In genomic region chr17:7614422-7615264, GRCh38 we compare ENCODE assay signal across 8 cellular contexts. TPM values are rescaled to one million over a fixed set of nuclear protein-coding genes. Genes with fewer than 3 reads are reported as not detected.
DNase-seq lines count a peak whose midpoint lies in the region; ATAC-seq, FAIRE-seq and TF ChIP-seq lines count a peak whose summit lies in the region.

Gene FXR2, minus strand, starts transcription at chr17:7614897. Its CDS starts 365 bp downstream, at chr17:7614532.

- in situ Hi-C loops in HepG2 (cut with HindIII; ENCODE audit: extremely low pct_ligation_motif_present, low pct_unique_long_range_greater_than_20kb): no loop called here

- H3K27ac Mint-ChIP-seq in CD4-positive, CD25-positive, alpha-beta regulatory T cell: peak within 1 kb of the TSS; percentile 96 to 98 (median 97)

- no peaks in the 10 kb centered on the region for H3K27me3 ChIP-seq in CD4-positive, CD25-positive, alpha-beta regulatory T cell (ENCODE audit: control insufficient read depth, insufficient read depth, low read length)
- H3K27me3 ChIP-seq in HepG2 (ENCODE audit: control insufficient read depth in 1 of 2, insufficient read depth in 2 of 2, low read length in 2 of 2): no peaks in the 10 kb centered on the region

- intact Hi-C loops in HepG2 (cut with micrococcal nuclease; ENCODE audit: unreplicated experiment): loop anchor here (1.0 kb wide), 1 partner anchor 31 kb away; the partner anchor contains the start of gene MPDU1

- DNase-seq in CD4-positive, CD25-positive, alpha-beta regulatory T cell: peak; percentile 99 to 100 (median 99)
- DNase-seq in NCI-H82 (lab: John Stamatoyannopoulos, UW) (peak; percentile 100), dermis blood vessel endothelial cell (peak; percentile 100), HepG2 (ENCODE audit: low spot score) (peak; percentile 99)
- peak; percentile 100 for DNase-seq in activated CD4-positive, alpha-beta T cell treated with anti-CD3 and anti-CD28 coated beads, Interleukin-2, amount 50 U/mL, for 48 hours
- peak; percentile 98 for DNase-seq in stimulated activated CD4-positive, alpha-beta T cell treated with anti-CD3 and anti-CD28 coated beads, Interleukin-4, amount 100 ng/mL, for 1 hour

- TF ChIP-seq POLR2A in HepG2 (IDR thresholded peaks at IDR 0.05; ENCODE audit: insufficient read depth in 1 of 2, low read depth in 2 of 2, low read length in 2 of 2): peak in 1 of 2 experiments; percentile 64

- POLR2A ChIA-PET in HepG2 (lab: Yijun Ruan, JAX): interaction anchor here (0.6 to 3.1 kb wide), 14 partner anchors 9 to 579 kb away, joined by 3 to 63 read pairs (median 6); partner anchors contain the start of genes ATP1B2, CD68, MPDU1 and POLR2A

- no peaks in the 10 kb centered on the region for H3K9me3 Mint-ChIP-seq in CD4-positive, CD25-positive, alpha-beta regulatory T cell

- no peaks in the 10 kb centered on the region for H3K27me3 Mint-ChIP-seq in CD4-positive, CD25-positive, alpha-beta regulatory T cell

- peaks cover 16 to 47% (median 36%) of the 10 kb centered on the region in 4 donors for H3K4me1 Mint-ChIP-seq in CD4-positive, CD25-positive, alpha-beta regulatory T cell

- peak within 1 kb of the TSS; percentile 62 for H2AFZ ChIP-seq in HepG2 (ENCODE audit: low read length)

- H3K36me3 ChIP-seq in CD4-positive, CD25-positive, alpha-beta regulatory T cell (ENCODE audit: control insufficient read depth, insufficient read depth, low read length): no peaks in the 10 kb centered on the region
- peaks cover 1 to 15% of the 10 kb centered on the region in 2 experiments; a peak in 2 of 5 replicates for H3K36me3 ChIP-seq in HepG2 (replicated peaks in 1 of 2; ENCODE audit: control insufficient read depth in 1 of 2, insufficient read depth in 2 of 2, low read length in 2 of 2)

- H3K9me3 ChIP-seq in CD4-positive, CD25-positive, alpha-beta regulatory T cell (ENCODE audit: control insufficient read depth in 2 of 2, low read length in 2 of 2): no peaks in the 10 kb centered on the region
- H3K9me3 ChIP-seq in HepG2 (ENCODE audit: low read length): no peaks in the 10 kb centered on the region

- BruUV-seq in HepG2 (replicated peaks; lab: Mats Ljungman, UMichigan): no TSS peak

- H3K79me2 ChIP-seq in HepG2 (ENCODE audit: insufficient read depth, low read length): peaks cover 36% of the 10 kb centered on the region

- H4K20me1 ChIP-seq in HepG2 (ENCODE audit: insufficient read depth, low read length): no peaks in the 10 kb centered on the region

- TF ChIP-seq EP300 in HepG2 (IDR thresholded peaks at IDR 0.05; ENCODE audit: low read depth in 2 of 2, low read length in 2 of 2): peak in 1 of 2 experiments; percentile 22; a peak in 1 of 4 replicates
- no peak for TF ChIP-seq EP300 in HepG2 (CRISPR knock-in tag; IDR thresholded peaks at IDR 0.05; ENCODE audit: borderline replicate concordance)

- FAIRE-seq in HepG2 (lab: Jason Lieb, UNC): peak; percentile 93

- H3K4me2 ChIP-seq in HepG2 (ENCODE audit: low read depth, low read length): peak within 1 kb of the TSS; percentile 90

- peak within 1 kb of the TSS; percentile 88 for H3K9ac ChIP-seq in HepG2 (ENCODE audit: insufficient read depth, low read depth, low read length)

- 1% methylated on average over 25 of the region's 94 CpGs for WGBS in HepG2 (ENCODE audit: low lambda C conversion rate)

- TF ChIP-seq RAD21 in HepG2 (CRISPR knock-in tag; IDR thresholded peaks at IDR 0.05): peak; percentile 58

- peak within 1 kb of the TSS; percentile 87 for H3K4me3 ChIP-seq in CD4-positive, CD25-positive, alpha-beta regulatory T cell (ENCODE audit: low read depth, low read length)
- H3K4me3 ChIP-seq in HepG2 (replicated peaks in 1 of 3; ENCODE audit: insufficient read depth in 1 of 3, low read depth in 2 of 3, low read length in 3 of 3): peak within 1 kb of the TSS; percentile 64 to 92 (median 89)

- peaks cover 4% of the 10 kb centered on the region for H3K36me3 Mint-ChIP-seq in CD4-positive, CD25-positive, alpha-beta regulatory T cell

- peak within 1 kb of the TSS; percentile 83 for H3K27ac ChIP-seq in CD4-positive, CD25-positive, alpha-beta regulatory T cell (ENCODE audit: insufficient read depth, low read length, poor library complexity, severe bottlenecking)
- H3K27ac ChIP-seq in HepG2 (ENCODE audit: extremely low read length, insufficient read depth, low read length): peak within 1 kb of the TSS; percentile 78

- peak; percentile 80 for TF ChIP-seq CTCF in HepG2 (CRISPR knock-in tag; IDR thresholded peaks at IDR 0.05)

- H3K4me3 Mint-ChIP-seq in CD4-positive, CD25-positive, alpha-beta regulatory T cell: peak within 1 kb of the TSS; percentile 91 to 97 (median 93)

- CTCF ChIA-PET in HepG2 (lab: Yijun Ruan, JAX; ENCODE audit: low intra/inter-chr PET ratio, low total read pairs): no interaction called here

- ATAC-seq in CD4-positive, CD25-positive, alpha-beta regulatory T cell (ENCODE audit: low read depth in 2 of 2): peak; percentile 92 to 94
- ATAC-seq in GM19397 (IDR thresholded peaks at IDR 0.05; ENCODE audit: unreplicated experiment) (peak; percentile 82), HG03571 (IDR thresholded peaks at IDR 0.05; ENCODE audit: unreplicated experiment) (peak; percentile 83), HepG2 (peak; percentile 94)

- H3K4me1 ChIP-seq in CD4-positive, CD25-positive, alpha-beta regulatory T cell (ENCODE audit: control insufficient read depth, insufficient read depth, low read length, poor library complexity, severe bottlenecking): peaks cover 29% of the 10 kb centered on the region
- peaks cover 53% of the 10 kb centered on the region for H3K4me1 ChIP-seq in HepG2 (ENCODE audit: insufficient read depth, low read length)

TF ChIP-seq in HepG2, 621 proteins besides CTCF, POLR2A, EP300 and RAD21 (continues in another document):
- TF ChIP-seq NR2F6 (IDR thresholded peaks at IDR 0.05) (no peak), NR2F6 (CRISPR knock-in tag; IDR thresholded peaks at IDR 0.05) (no peak), ZNF20 (CRISPR knock-in tag; IDR thresholded peaks at IDR 0.05) (no peak), HNRNPLL (IDR thresholded peaks at IDR 0.05; ENCODE audit: low read depth, low read length, poor library complexity, severe bottlenecking) (peak; percentile 86), ZNF792 (CRISPR knock-in tag; IDR thresholded peaks at IDR 0.05) (no peak), KDM5B (CRISPR knock-in tag; IDR thresholded peaks at IDR 0.05; ENCODE audit: borderline replicate concordance) (peak; percentile 47; the same call in 1 of the 2 replicates), CEBPG (CRISPR knock-in tag; IDR thresholded peaks at IDR 0.05) (no peak), ZIK1 (CRISPR knock-in tag; IDR thresholded peaks at IDR 0.05; ENCODE audit: borderline replicate concordance, low read depth) (peak; percentile 60; the same call in 1 of the 2 replicates), SMC3 (IDR thresholded peaks at IDR 0.05; ENCODE audit: low read length) (0 out of 2 replicates have a peak, but pooled peaks have one; percentile 7), POLR2G (IDR thresholded peaks at IDR 0.05; ENCODE audit: low read depth, low read length) (0 out of 2 replicates have a peak, but pooled peaks have one; percentile 49), GPN1 (CRISPR knock-in tag; IDR thresholded peaks at IDR 0.05; ENCODE audit: borderline replicate concordance) (no peak), ZNF777 (CRISPR knock-in tag; IDR thresholded peaks at IDR 0.05) (peak; percentile 85; the same call in 1 of the 2 replicates), CEBPB (IDR thresholded peaks at IDR 0.05; ENCODE audit: borderline replicate concordance, low read depth, low read length) (no peak), KDM5A (IDR thresholded peaks at IDR 0.05; ENCODE audit: borderline replicate concordance, low read length) (0 out of 2 replicates have a peak, but pooled peaks have one; percentile 26)
- TF ChIP-seq, protein P1, sequence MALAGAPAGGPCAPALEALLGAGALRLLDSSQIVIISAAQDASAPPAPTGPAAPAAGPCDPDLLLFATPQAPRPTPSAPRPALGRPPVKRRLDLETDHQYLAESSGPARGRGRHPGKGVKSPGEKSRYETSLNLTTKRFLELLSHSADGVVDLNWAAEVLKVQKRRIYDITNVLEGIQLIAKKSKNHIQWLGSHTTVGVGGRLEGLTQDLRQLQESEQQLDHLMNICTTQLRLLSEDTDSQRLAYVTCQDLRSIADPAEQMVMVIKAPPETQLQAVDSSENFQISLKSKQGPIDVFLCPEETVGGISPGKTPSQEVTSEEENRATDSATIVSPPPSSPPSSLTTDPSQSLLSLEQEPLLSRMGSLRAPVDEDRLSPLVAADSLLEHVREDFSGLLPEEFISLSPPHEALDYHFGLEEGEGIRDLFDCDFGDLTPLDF (CRISPR knock-in tag; IDR thresholded peaks at IDR 0.05): no peak

RNA-seq across cellular contexts. Expression of gene FXR2, which starts in this region (rescaled TPM):
- 28.7 TPM for total RNA-seq in CD4-positive, CD25-positive, alpha-beta regulatory T cell
- polyA plus RNA-seq in CD4-positive, CD25-positive, alpha-beta regulatory T cell: 10 to 100 TPM in 2 of 4 donors, 1 to 10 TPM in 2; 9.7 to 13.9 (median 10.4) TPM
- total RNA-seq in dermis blood vessel endothelial cell (38.8 and 51.1 TPM in 2 replicates), HepG2 (2016; rRNA removed; fragmentation: Illumina TruSeq; extraction: Trizol) (13.4 and 24.4 TPM in 2 replicates)
- 6.3 and 7.1 TPM in 2 replicates for total RNA-seq in HepG2 (2016; cell fraction: cytosol; rRNA removed; fragmentation: Illumina TruSeq; extraction: Trizol; ENCODE audit: low read depth)
- total RNA-seq in HepG2 (2016; cell fraction: insoluble cytoplasmic fraction; rRNA removed; fragmentation: Illumina TruSeq; extraction: Trizol): 12.8 and 25.4 TPM in 2 replicates
- 9.9 and 10.9 TPM in 2 replicates for total RNA-seq in HepG2 (2016; cell fraction: membrane; rRNA removed; fragmentation: Illumina TruSeq; extraction: Trizol)
- 20.2 and 24.7 TPM in 2 replicates for total RNA-seq in HepG2 (2016; cell fraction: nucleus; rRNA removed; fragmentation: Illumina TruSeq; extraction: Trizol)
- polyA plus RNA-seq in HepG2 (2011; rRNA removed): 20.9 and 26.8 TPM in 2 replicates
- polyA plus RNA-seq in HepG2 (2011; cell fraction: cytosol; rRNA removed): 16.0 and 22.3 TPM in 2 replicates
- 53.5 and 56.2 TPM in 2 replicates for polyA plus RNA-seq in HepG2 (2011; cell fraction: nucleus; rRNA removed)
- polyA plus RNA-seq in HepG2 (2012): 10.9 and 14.6 TPM in 2 replicates
- 3.1 and 4.5 TPM in 2 replicates for polyA plus RNA-seq in HepG2 (2016; cell fraction: cytosol; fragmentation: Illumina TruSeq; extraction: Trizol; ENCODE audit: low read depth)
- 10.7 and 14.4 TPM in 2 replicates for polyA plus RNA-seq in HepG2 (2016; cell fraction: insoluble cytoplasmic fraction; fragmentation: Illumina TruSeq; extraction: Trizol; ENCODE audit: low read depth)
- polyA plus RNA-seq in HepG2 (2016; cell fraction: membrane; fragmentation: Illumina TruSeq; extraction: Trizol; ENCODE audit: low read depth): 7.1 and 8.8 TPM in 2 replicates
- 49.5 and 50.2 TPM in 2 replicates for polyA plus RNA-seq in HepG2 (2016; cell fraction: nucleus; fragmentation: Illumina TruSeq; extraction: Trizol; ENCODE audit: insufficient read depth, low read depth)
- polyA minus RNA-seq in HepG2 (2011; rRNA and poly(A)+ RNA removed; ENCODE audit: low replicate concordance): 43.6 and 137 TPM in 2 replicates
- 10.3 and 12.8 TPM in 2 replicates for polyA minus RNA-seq in HepG2 (2011; cell fraction: cytosol; rRNA and poly(A)+ RNA removed)
- 14.9 and 15.8 TPM in 2 replicates for polyA minus RNA-seq in HepG2 (2011; cell fraction: nucleus; rRNA and poly(A)+ RNA removed)

Comparison
In these comparisons a context has a peak if more than half of its experiments do, and no peak if none do; other contexts are left out.
1. Peak in every context shown above with its lines: DNase-seq, ATAC-seq, H3K4me3 ChIP-seq and H3K27ac ChIP-seq.